Comparison of ENCODE assay signal across 20 cellular contexts in genomic region chr16:67534420-67534819, GRCh38. TPM values are rescaled to one million over a fixed set of nuclear protein-coding genes. Genes with fewer than 3 reads are reported as not detected.
"Had no signal": no experiment of that assay in that cellular context is flagged by ENCODE, and none has a peak within 500 bp of the region (broad histone marks: within the 10 kb centered on the region; RNA-seq: fewer than 3 reads in every experiment).

No MANE protein-coding gene starts in this region.

- FAIRE-seq: small intestine had no signal

- ATAC-seq: body of pancreas; effector memory CD8-positive, alpha-beta T cell; esophagus mucosa; left cardiac atrium had no signal

- H3K27me3 ChIP-seq: body of pancreas, right atrium auricular region, suprapubic skin, upper lobe of left lung had no signal

- H3K4me3 ChIP-seq: body of pancreas, lung, right atrium auricular region, suprapubic skin, upper lobe of left lung had no signal

- DNase-seq: activated CD4-positive, alpha-beta T cell treated with anti-CD3 and anti-CD28 coated beads for 48 hours; activated CD8-positive, alpha-beta memory T cell treated with anti-CD3 and anti-CD28 coated beads for 24 hours; activated naive CD4-positive, alpha-beta T cell treated with anti-CD3 and anti-CD28 coated beads, Interleukin-2, amount 50 U/mL, for 16 hours; effector memory CD8-positive, alpha-beta T cell; immature natural killer cell; left cardiac atrium; midbrain; small intestine; stimulated activated naive CD4-positive, alpha-beta T cell; T-helper 9 cell; upper lobe of left lung had no signal

- H3K36me3 ChIP-seq: right atrium auricular region had no signal

- H3K27ac Mint-ChIP-seq: effector memory CD8-positive, alpha-beta T cell had no signal

- H3K4me3 Mint-ChIP-seq: dendritic cell treated with granulocyte-macrophage colony-stimulating factor and Interleukin-4, amounts not matched to agents 40 ng/mL and 50 ng/mL, for 4 days had no signal

- H3K9me3 Mint-ChIP-seq: central memory CD8-positive, alpha-beta T cell; dendritic cell treated with granulocyte-macrophage colony-stimulating factor and Interleukin-4, amounts not matched to agents 40 ng/mL and 50 ng/mL, for 4 days; effector memory CD8-positive, alpha-beta T cell; immature natural killer cell had no signal

- H3K36me3 Mint-ChIP-seq: immature natural killer cell had no signal

- H3K9me3 ChIP-seq: body of pancreas, neutrophil, right atrium auricular region, suprapubic skin, upper lobe of left lung had no signal

- H3K27ac ChIP-seq: neutrophil, right atrium auricular region, suprapubic skin, upper lobe of left lung had no signal

RNA-seq across cellular contexts. Expression of gene AGRP, which starts 51.1 kb away (rescaled TPM):
- total RNA-seq: body of pancreas, esophagus mucosa, left cardiac atrium, posterior vena cava, right atrium auricular region, suprapubic skin had no signal
- polyA plus RNA-seq: immature natural killer cell had no signal
